Comparison of ENCODE assay signal across 15 cellular contexts in the genomic region with DNA sequence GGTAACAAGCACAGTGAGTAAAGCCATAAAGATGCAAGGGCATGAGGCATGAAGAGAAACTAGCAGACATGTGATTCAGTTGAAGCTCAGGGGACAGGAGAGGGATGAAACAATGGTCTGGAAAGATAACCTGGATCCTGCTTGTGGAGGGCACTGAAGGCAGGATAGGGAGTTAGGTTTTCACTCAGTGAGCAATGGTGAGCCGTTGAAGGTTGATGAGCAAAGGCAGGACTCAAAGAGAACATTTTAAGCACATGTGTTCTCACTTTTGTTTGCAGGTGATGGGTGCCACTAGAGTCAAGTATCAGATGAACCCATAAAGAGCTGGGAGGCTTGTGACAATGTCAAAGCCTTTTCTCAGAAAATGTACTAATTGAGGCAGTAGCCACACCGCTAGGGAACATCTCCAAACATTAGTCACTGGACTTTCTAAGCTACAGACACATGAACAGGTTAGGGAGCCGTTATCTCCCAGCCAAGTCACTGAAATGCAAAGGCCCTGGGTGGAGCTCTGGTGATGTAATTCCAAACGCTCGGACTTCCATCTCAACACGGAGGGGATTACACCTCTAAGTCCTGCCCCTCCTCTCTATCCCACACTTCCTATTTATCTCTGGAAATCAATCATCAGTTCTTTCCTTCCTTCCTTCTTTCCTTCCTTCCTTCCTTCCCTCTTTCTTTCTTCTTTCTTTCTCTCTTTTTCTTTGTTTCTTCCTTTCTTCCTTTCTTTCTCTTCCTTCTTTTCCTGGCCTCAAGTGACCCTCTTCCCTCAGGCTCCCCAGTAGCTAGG. TPM values are rescaled to one million over a fixed set of nuclear protein-coding genes. Genes with fewer than 3 reads are reported as not detected.
A peak's percentile ranks its signal among the peaks of the same experiment; 100 is the strongest.
DNase-seq lines count a peak whose midpoint lies in the region; ATAC-seq and TF ChIP-seq lines count a peak whose summit lies in the region.
"Had no signal": no experiment of that assay in that cellular context is flagged by ENCODE, and none has a peak within 500 bp of the region (broad histone marks: within the 10 kb centered on the region; RNA-seq: fewer than 3 reads in every experiment).

No MANE protein-coding gene starts in this region.

- H3K27ac ChIP-seq in iPS-18a (ENCODE audit: low read length) (no peak overlapping the region), ascending aorta (no peak overlapping the region)
- H3K27ac ChIP-seq: esophagus muscularis mucosa had no signal

- peaks cover 42% of the 10 kb centered on the region for H3K36me3 Mint-ChIP-seq in activated naive CD4-positive, alpha-beta T cell treated with anti-CD3 and anti-CD28 coated beads for 36 hours (ENCODE audit: low read depth)
- peaks cover 18% of the 10 kb centered on the region for H3K36me3 Mint-ChIP-seq in T-helper 17 cell (ENCODE audit: low read depth)
- peaks cover 53% of the 10 kb centered on the region for H3K36me3 Mint-ChIP-seq in stimulated activated memory B cell treated with anti-CD40 and anti-IgM and Interleukin-4, amounts not matched to agents 10 μg/mL and 1 μg/mL and 100 μg/mL, for 72 hours

- H3K9me3 ChIP-seq in T-helper 17 cell (ENCODE audit: control insufficient read depth, low read length, poor library complexity, severe bottlenecking) (no peaks in the 10 kb centered on the region), iPS-18a (ENCODE audit: control insufficient read depth, low read depth, low read length) (no peaks in the 10 kb centered on the region), ascending aorta (no peaks in the 10 kb centered on the region)
- H3K9me3 ChIP-seq: esophagus muscularis mucosa had no signal

- no peak overlapping the region for H3K4me3 Mint-ChIP-seq in activated naive CD4-positive, alpha-beta T cell treated with anti-CD3 and anti-CD28 coated beads for 36 hours
- H3K4me3 Mint-ChIP-seq in T-helper 17 cell = peak overlapping the region; percentile 80
- peak overlapping the region; percentile 4 for H3K4me3 Mint-ChIP-seq in stimulated activated memory B cell treated with anti-CD40 and anti-IgM and Interleukin-4, amounts not matched to agents 10 μg/mL and 1 μg/mL and 100 μg/mL, for 72 hours

- H3K4me1 Mint-ChIP-seq in activated naive CD4-positive, alpha-beta T cell treated with anti-CD3 and anti-CD28 coated beads for 36 hours (ENCODE audit: low read depth) = peaks cover 57% of the 10 kb centered on the region
- H3K4me1 Mint-ChIP-seq in T-helper 17 cell = peaks cover 55% of the 10 kb centered on the region
- H3K4me1 Mint-ChIP-seq in stimulated activated memory B cell treated with anti-CD40 and anti-IgM and Interleukin-4, amounts not matched to agents 10 μg/mL and 1 μg/mL and 100 μg/mL, for 72 hours = peaks cover 92% of the 10 kb centered on the region

- peak overlapping the region; percentile 69 for H3K27ac Mint-ChIP-seq in activated naive CD4-positive, alpha-beta T cell treated with anti-CD3 and anti-CD28 coated beads for 36 hours
- H3K27ac Mint-ChIP-seq in T-helper 17 cell = peak overlapping the region; percentile 96
- peak overlapping the region; percentile 91 for H3K27ac Mint-ChIP-seq in stimulated activated memory B cell treated with anti-CD40 and anti-IgM and Interleukin-4, amounts not matched to agents 10 μg/mL and 1 μg/mL and 100 μg/mL, for 72 hours

- CTCF ChIA-PET in activated naive CD4-positive, alpha-beta T cell treated with anti-CD3 and anti-CD28 coated beads for 36 hours (lab: Charles Lee) = no interaction called here

- H3K36me3 ChIP-seq in iPS-18a (ENCODE audit: control insufficient read depth, low read depth, low read length) (no peaks in the 10 kb centered on the region), ascending aorta (no peaks in the 10 kb centered on the region)
- H3K36me3 ChIP-seq: esophagus muscularis mucosa had no signal

- ATAC-seq in T-helper 17 cell (no peak), GM19023 (IDR thresholded peaks at IDR 0.05; ENCODE audit: unreplicated experiment) (no peak)
- ATAC-seq in stimulated activated memory B cell treated with anti-CD40 and anti-IgM and Interleukin-4, amounts not matched to agents 10 μg/mL and 1 μg/mL and 100 μg/mL, for 72 hours = no peak
- ATAC-seq: PC-3 had no signal

- no peaks in the 10 kb centered on the region for H3K27me3 Mint-ChIP-seq in activated naive CD4-positive, alpha-beta T cell treated with anti-CD3 and anti-CD28 coated beads for 36 hours (ENCODE audit: low read depth)
- no peaks in the 10 kb centered on the region for H3K27me3 Mint-ChIP-seq in T-helper 17 cell
- no peaks in the 10 kb centered on the region for H3K27me3 Mint-ChIP-seq in stimulated activated memory B cell treated with anti-CD40 and anti-IgM and Interleukin-4, amounts not matched to agents 10 μg/mL and 1 μg/mL and 100 μg/mL, for 72 hours

- peaks cover 2% of the 10 kb centered on the region for H3K9me3 Mint-ChIP-seq in activated naive CD4-positive, alpha-beta T cell treated with anti-CD3 and anti-CD28 coated beads for 36 hours
- H3K9me3 Mint-ChIP-seq in stimulated activated memory B cell treated with anti-CD40 and anti-IgM and Interleukin-4, amounts not matched to agents 10 μg/mL and 1 μg/mL and 100 μg/mL, for 72 hours = peaks cover 3% of the 10 kb centered on the region

- no peak for TF ChIP-seq CTCF in ascending aorta (IDR thresholded peaks at IDR 0.05)

- intact Hi-C loops in activated naive CD4-positive, alpha-beta T cell treated with anti-CD3 and anti-CD28 coated beads for 36 hours (cut with micrococcal nuclease) = no loop called here
- intact Hi-C loops in ascending aorta (cut with DNase I) = no loop called here

- H3K27me3 ChIP-seq in iPS-18a (ENCODE audit: control insufficient read depth, insufficient read depth, low read length) (no peaks in the 10 kb centered on the region), ascending aorta (no peaks in the 10 kb centered on the region)

- H3K9ac ChIP-seq in iPS-18a (ENCODE audit: low read length) = no peak overlapping the region

- H3K4me3 ChIP-seq in iPS-18a (ENCODE audit: low read length) (peak overlapping the region; percentile 18), ascending aorta (no peak overlapping the region)
- H3K4me3 ChIP-seq: esophagus muscularis mucosa had no signal

- DNase-seq in activated naive CD4-positive, alpha-beta T cell treated with anti-CD3 and anti-CD28 coated beads for 36 hours = no peak
- DNase-seq in activated naive CD4-positive, alpha-beta T cell treated with anti-CD3 and anti-CD28 coated beads, Interleukin-2, amount 50 U/mL, for 16 hours = no peak
- DNase-seq in T-helper 17 cell (no peak), ascending aorta (ENCODE audit: low spot score in 2 of 2) (no peak)
- DNase-seq in activated CD4-positive, alpha-beta T cell treated with anti-CD3 and anti-CD28 coated beads, Interleukin-2, amount 50 U/mL, for 48 hours = no peak
- DNase-seq: activated CD4-positive, alpha-beta T cell treated with anti-CD3 and anti-CD28 coated beads for 4 hours; activated gamma-delta T cell treated with Interleukin-2 at 50 U/mL for 16 hours; mesenchymal stem cell; PC-3 had no signal

- H3K4me1 ChIP-seq in iPS-18a (ENCODE audit: control insufficient read depth, low read depth, low read length) = peaks cover 16% of the 10 kb centered on the region
- no peaks in the 10 kb centered on the region for H3K4me1 ChIP-seq in ascending aorta

RNA-seq across cellular contexts. Expression of a gene that starts 22.7 kb away (rescaled TPM):
- total RNA-seq in activated naive CD4-positive, alpha-beta T cell treated with anti-CD3 and anti-CD28 coated beads for 36 hours = 10 to 100 TPM; 82.3 to 82.4 TPM
- total RNA-seq in T-helper 17 cell (10 to 100 TPM; 29.3 to 35.7 TPM), ascending aorta (1.5 TPM)
- total RNA-seq: chondrocyte, M059J, PC-3 had no signal

Comparison
In these comparisons a context has a peak if more than half of its experiments do, and no peak if none do; other contexts are left out.
1. RNA of a gene that starts 22.7 kb away (total RNA-seq): 82.3 to 82.4 TPM in activated naive CD4-positive, alpha-beta T cell treated with anti-CD3 and anti-CD28 coated beads for 36 hours and 29.3 to 35.7 TPM in T-helper 17 cell; 1.5 TPM in ascending aorta (single experiment); every median in the first group is over 10 times any median in the second.
2. Peak in every context shown above with its lines, with median percentiles within 50 percentile points of each other: H3K27ac Mint-ChIP-seq.